ENCODE assay signal across 8 cellular contexts in the genomic region with DNA sequence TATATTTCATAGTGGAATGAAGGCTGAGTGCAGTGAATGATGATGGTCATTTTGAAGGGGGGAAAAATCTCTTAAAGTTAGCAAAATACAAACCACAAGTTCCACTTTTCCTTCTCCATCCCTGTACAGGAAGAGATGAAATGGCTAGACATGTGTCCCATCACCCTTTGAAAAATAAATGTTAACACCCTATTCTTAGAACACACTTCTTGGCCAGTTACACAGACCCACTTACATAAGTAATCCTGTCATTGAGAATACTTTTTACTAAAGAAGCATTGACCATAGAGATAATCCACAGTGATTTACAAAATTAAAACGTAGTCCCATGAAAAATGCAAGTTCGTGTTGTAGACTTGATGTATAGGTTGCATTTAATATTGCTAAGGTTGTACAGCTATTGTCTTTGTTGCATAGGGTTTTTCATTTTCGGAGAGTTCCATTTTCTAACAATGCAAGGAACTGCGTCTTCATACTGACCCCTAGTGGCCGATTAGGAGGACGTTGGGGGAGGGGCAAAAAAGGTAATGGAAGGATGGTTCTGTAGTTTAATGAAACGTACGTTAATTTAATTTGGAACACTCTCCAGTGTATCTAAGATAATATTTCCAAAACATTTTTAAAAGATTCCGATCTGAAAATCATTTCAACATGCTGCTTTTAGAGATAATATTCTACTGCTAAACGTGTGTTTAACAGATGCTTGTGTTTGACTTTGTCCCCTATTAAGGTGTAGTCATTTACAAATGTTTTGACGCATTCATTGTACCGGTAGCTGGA.
DNase-seq lines count a peak whose midpoint lies in the region; ATAC-seq, FAIRE-seq and TF ChIP-seq lines count a peak whose summit lies in the region.

No MANE protein-coding gene starts in this region.

- no peak overlapping the region for H2AFZ ChIP-seq in OCI-LY7 (ENCODE audit: low read length)

- peak; percentile 93 for FAIRE-seq in GM12891 (lab: Jason Lieb, UNC)

- intact Hi-C loops in OCI-LY7 (cut with micrococcal nuclease; ENCODE audit: unreplicated experiment), result loop anchor here (2.0 to 5.0 kb wide), 3 partner anchors 551 to 1491 kb away; no protein-coding TSS in a partner anchor

- H3K9me3 ChIP-seq in OCI-LY7 (ENCODE audit: low read length), result no peaks in the 10 kb centered on the region

- H3K4me1 ChIP-seq in OCI-LY7 (ENCODE audit: insufficient read depth, low read length, poor library complexity, severe bottlenecking), result no peaks in the 10 kb centered on the region

- CTCF ChIA-PET in OCI-LY7 (lab: Charles Lee; ENCODE audit: unreplicated experiment), result no interaction called here

- H3K27me3 Mint-ChIP-seq in nephron (ENCODE audit: low read depth), result no peaks in the 10 kb centered on the region

- peak overlapping the region in 1 of 3 experiments; percentile 44 for H3K27ac Mint-ChIP-seq in nephron

- no peaks in the 10 kb centered on the region for H3K9me2 ChIP-seq in OCI-LY7 (ENCODE audit: insufficient read depth, low read length)

- no peaks in the 10 kb centered on the region for H3K36me3 ChIP-seq in OCI-LY7 (ENCODE audit: insufficient read depth, low read length)

- POLR2A ChIA-PET in OCI-LY7 (lab: Charles Lee), result interaction anchor here (0.7 to 1.1 kb wide), 3 partner anchors 15 to 1469 kb away, joined by 3 to 5 read pairs (median 3); no protein-coding TSS in a partner anchor

- H4K20me1 ChIP-seq in OCI-LY7 (ENCODE audit: insufficient read depth, low read length), result no peaks in the 10 kb centered on the region

- no TSS peak for BruUV-seq in OCI-LY7 (replicated peaks; lab: Mats Ljungman, UMichigan)

- no peak overlapping the region for H3K27ac ChIP-seq in OCI-LY7 (ENCODE audit: low read depth, low read length, poor library complexity, severe bottlenecking)

- H3K36me3 Mint-ChIP-seq in nephron (ENCODE audit: low read depth), result no peaks in the 10 kb centered on the region

- no peaks in the 10 kb centered on the region for H3K9me3 Mint-ChIP-seq in nephron

- ATAC-seq in esophagus mucosa (peak; percentile 74), GM21737 (IDR thresholded peaks at IDR 0.05; ENCODE audit: unreplicated experiment) (no peak)

- no peak overlapping the region for H3K4me3 Mint-ChIP-seq in nephron

- DNase-seq in GM12891 (ENCODE audit: insufficient read length, low spot score) (peak; percentile 29), HT-29 (ENCODE audit: low spot score) (peak; percentile 83), OCI-LY7 (ENCODE audit: low spot score) (peak; percentile 74), activated T-cell treated with anti-CD3 and anti-CD28 coated beads for 24 hours (ENCODE audit: low read depth) (peak; percentile 72)
- peak; percentile 51 for DNase-seq in stimulated activated naive CD4-positive, alpha-beta T cell treated with Interleukin-2 at 50 U/mL for 16 hours (lab: John Stamatoyannopoulos, UW)

- peak; percentile 98 for TF ChIP-seq CTCF in OCI-LY7 (conservative IDR thresholded peaks at IDR 0.05; ENCODE audit: low read length)
- peak; percentile 93 to 96 (median 94) for TF ChIP-seq CTCF in nephron (IDR thresholded peaks at IDR 0.05; ENCODE audit: unreplicated experiment in 3 of 3)

- TF ChIP-seq POLR2A in GM12891 (IDR thresholded peaks at IDR 0.05; ENCODE audit: low read depth, low read length), result no peak

- peaks cover 45% of the 10 kb centered on the region for H3K4me1 Mint-ChIP-seq in nephron

- H3K79me2 ChIP-seq in OCI-LY7 (ENCODE audit: insufficient read depth, low read depth, low read length), result no peaks in the 10 kb centered on the region

- no peak overlapping the region for H3K4me3 ChIP-seq in OCI-LY7 (ENCODE audit: low read depth, low read length, poor library complexity, severe bottlenecking)

- no peak overlapping the region for H3K4me2 ChIP-seq in OCI-LY7 (ENCODE audit: low read length)

TF ChIP-seq in GM12891, 5 proteins besides CTCF, POLR2A, EP300 and RAD21:
- no peak for TF ChIP-seq TAF1 (IDR thresholded peaks at IDR 0.05; ENCODE audit: low read depth, low read length)
- TF ChIP-seq SPI1 (IDR thresholded peaks at IDR 0.05; ENCODE audit: low read depth, low read length), result no peak
- TF ChIP-seq POLR2AphosphoS5 (IDR thresholded peaks at IDR 0.05; ENCODE audit: low read depth, low read length), result no peak
- TF ChIP-seq PAX5 (IDR thresholded peaks at IDR 0.05; ENCODE audit: insufficient read depth, low read length, severe bottlenecking), result no peak
- TF ChIP-seq POU2F2 (IDR thresholded peaks at IDR 0.05; ENCODE audit: low read depth, low read length), result no peak

Comparison
In these comparisons a context has a peak if more than half of its experiments do, and no peak if none do; other contexts are left out.
1. DNase-seq: peak in every context shown above with its lines; median percentile 83 in HT-29; 74 in OCI-LY7; 72 in activated T-cell treated with anti-CD3 and anti-CD28 coated beads for 24 hours; 51 in stimulated activated naive CD4-positive, alpha-beta T cell treated with Interleukin-2 at 50 U/mL for 16 hours; 29 in GM12891.